In genomic region chr15:73951044-73951561, GRCh38 we compare ENCODE assay signal across 1 cellular context.
TF ChIP-seq lines count a peak whose summit lies in the region.

No MANE protein-coding gene starts in this region.

TF ChIP-seq in K562, 482 proteins besides CTCF, POLR2A, EP300 and RAD21 (continued from another document):
- TF ChIP-seq, protein P1, sequence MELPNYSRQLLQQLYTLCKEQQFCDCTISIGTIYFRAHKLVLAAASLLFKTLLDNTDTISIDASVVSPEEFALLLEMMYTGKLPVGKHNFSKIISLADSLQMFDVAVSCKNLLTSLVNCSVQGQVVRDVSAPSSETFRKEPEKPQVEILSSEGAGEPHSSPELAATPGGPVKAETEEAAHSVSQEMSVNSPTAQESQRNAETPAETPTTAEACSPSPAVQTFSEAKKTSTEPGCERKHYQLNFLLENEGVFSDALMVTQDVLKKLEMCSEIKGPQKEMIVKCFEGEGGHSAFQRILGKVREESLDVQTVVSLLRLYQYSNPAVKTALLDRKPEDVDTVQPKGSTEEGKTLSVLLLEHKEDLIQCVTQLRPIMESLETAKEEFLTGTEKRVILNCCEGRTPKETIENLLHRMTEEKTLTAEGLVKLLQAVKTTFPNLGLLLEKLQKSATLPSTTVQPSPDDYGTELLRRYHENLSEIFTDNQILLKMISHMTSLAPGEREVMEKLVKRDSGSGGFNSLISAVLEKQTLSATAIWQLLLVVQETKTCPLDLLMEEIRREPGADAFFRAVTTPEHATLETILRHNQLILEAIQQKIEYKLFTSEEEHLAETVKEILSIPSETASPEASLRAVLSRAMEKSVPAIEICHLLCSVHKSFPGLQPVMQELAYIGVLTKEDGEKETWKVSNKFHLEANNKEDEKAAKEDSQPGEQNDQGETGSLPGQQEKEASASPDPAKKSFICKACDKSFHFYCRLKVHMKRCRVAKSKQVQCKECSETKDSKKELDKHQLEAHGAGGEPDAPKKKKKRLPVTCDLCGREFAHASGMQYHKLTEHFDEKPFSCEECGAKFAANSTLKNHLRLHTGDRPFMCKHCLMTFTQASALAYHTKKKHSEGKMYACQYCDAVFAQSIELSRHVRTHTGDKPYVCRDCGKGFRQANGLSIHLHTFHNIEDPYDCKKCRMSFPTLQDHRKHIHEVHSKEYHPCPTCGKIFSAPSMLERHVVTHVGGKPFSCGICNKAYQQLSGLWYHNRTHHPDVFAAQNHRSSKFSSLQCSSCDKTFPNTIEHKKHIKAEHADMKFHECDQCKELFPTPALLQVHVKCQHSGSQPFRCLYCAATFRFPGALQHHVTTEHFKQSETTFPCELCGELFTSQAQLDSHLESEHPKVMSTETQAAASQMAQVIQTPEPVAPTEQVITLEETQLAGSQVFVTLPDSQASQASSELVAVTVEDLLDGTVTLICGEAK (IDR thresholded peaks at IDR 0.05): no peak
- TF ChIP-seq, protein P1 (CRISPR knock-in tag; IDR thresholded peaks at IDR 0.05): no peak
- TF ChIP-seq ZNF134 (CRISPR knock-in tag; conservative IDR thresholded peaks at IDR 0.05) (no peak), CXXC5 (CRISPR knock-in tag; IDR thresholded peaks at IDR 0.05) (peak; percentile 60), ETV1 (tag; conservative IDR thresholded peaks at IDR 0.05; ENCODE audit: low read depth) (peak; percentile 44; the same call in 1 of the 2 replicates)
